ENCODE assay signal across 8 cellular contexts in genomic region chr4:113636877-113637276, GRCh38.
A peak's percentile ranks its signal among the peaks of the same experiment; 100 is the strongest.
DNase-seq lines count a peak whose midpoint lies in the region; ATAC-seq and TF ChIP-seq lines count a peak whose summit lies in the region.

No MANE protein-coding gene starts in this region.

- H3K27me3 ChIP-seq in heart left ventricle (no peaks in the 10 kb centered on the region), ascending aorta (no peaks in the 10 kb centered on the region), trophoblast cell (ENCODE audit: insufficient read depth, low read length) (no peaks in the 10 kb centered on the region)

- H2AFZ ChIP-seq in trophoblast cell (ENCODE audit: insufficient read depth, low read length, poor library complexity): no peak overlapping the region

- H3K36me3 ChIP-seq in heart left ventricle: no peaks in the 10 kb centered on the region
- H3K36me3 ChIP-seq in ascending aorta: no peaks in the 10 kb centered on the region
- no peaks in the 10 kb centered on the region for H3K36me3 ChIP-seq in trophoblast cell (ENCODE audit: control insufficient read depth in 1 of 2, insufficient read depth in 2 of 2, low read length in 2 of 2)

- H4K91ac ChIP-seq in trophoblast cell (ENCODE audit: low read depth, low read length): no peak overlapping the region

- H3K4ac ChIP-seq in trophoblast cell (ENCODE audit: low read depth, low read length): no peak overlapping the region

- H3K79me1 ChIP-seq in trophoblast cell (ENCODE audit: low read length): no peaks in the 10 kb centered on the region

- intact Hi-C loops in heart left ventricle (cut with DNase I) (loop anchor here in 6 of 10 donors (5.0 to 10.0 kb wide), 9 partner anchors 52 to 170 kb away; partner anchors contain the start of gene CAMK2D (in 3 of the 6)), Right ventricle myocardium superior (cut with DNase I) (no loop called here), ascending aorta (cut with DNase I) (no loop called here)

- ATAC-seq in heart left ventricle (peak in 1 of 4 donors; percentile 7), Right ventricle myocardium superior (ENCODE audit: poor library complexity) (no peak), GM19328 (IDR thresholded peaks at IDR 0.05; ENCODE audit: unreplicated experiment) (no peak), GM19463 (IDR thresholded peaks at IDR 0.05; ENCODE audit: unreplicated experiment) (no peak)

- TF ChIP-seq CTCF in heart left ventricle (IDR thresholded peaks at IDR 0.05) (no peak), ascending aorta (IDR thresholded peaks at IDR 0.05) (no peak)

- no peak overlapping the region for H3K14ac ChIP-seq in trophoblast cell (ENCODE audit: low read length)

- no peak overlapping the region for H2BK12ac ChIP-seq in trophoblast cell (ENCODE audit: low read length)

- H3K4me1 ChIP-seq in heart left ventricle: peaks cover 0 to 91% (median 72%) of the 10 kb centered on the region in 12 donors
- peaks cover 0 to 55% of the 10 kb centered on the region in 2 donors for H3K4me1 ChIP-seq in ascending aorta
- H3K4me1 ChIP-seq in trophoblast cell (ENCODE audit: control insufficient read depth in 1 of 2, insufficient read depth in 2 of 2, low read length in 2 of 2): no peaks in the 10 kb centered on the region

- H3K79me2 ChIP-seq in trophoblast cell (ENCODE audit: control insufficient read depth, insufficient read depth, low read length, poor library complexity): no peaks in the 10 kb centered on the region

- H3K4me3 ChIP-seq in heart left ventricle (no peak overlapping the region), ascending aorta (no peak overlapping the region), trophoblast cell (ENCODE audit: low read depth, low read length) (no peak overlapping the region)

- no peak overlapping the region for H2BK120ac ChIP-seq in trophoblast cell (ENCODE audit: insufficient read depth, low read length, poor library complexity)

- no peak for TF ChIP-seq POLR2A in heart left ventricle (IDR thresholded peaks at IDR 0.05)

- no peak overlapping the region for H2AK5ac ChIP-seq in trophoblast cell (ENCODE audit: low read length)

- peak overlapping the region; percentile 21 for H3K23ac ChIP-seq in trophoblast cell (ENCODE audit: low read length)

- H3K9me3 ChIP-seq in heart left ventricle (no peaks in the 10 kb centered on the region), ascending aorta (no peaks in the 10 kb centered on the region), trophoblast cell (ENCODE audit: insufficient read depth, low read depth, low read length) (no peaks in the 10 kb centered on the region)

- H3K18ac ChIP-seq in trophoblast cell (ENCODE audit: low read length): peak overlapping the region; percentile 35

- no peak overlapping the region for H3K4me2 ChIP-seq in trophoblast cell (ENCODE audit: low read length)

- H4K12ac ChIP-seq in trophoblast cell (ENCODE audit: low read depth, low read length): no peak overlapping the region

- DNase-seq in heart left ventricle (no peak), Right ventricle myocardium superior (no peak), NOMO-1 treated with DMSO at 0.1 percent for 48 hours (lab: John Stamatoyannopoulos, UW; ENCODE audit: unreplicated experiment) (peak; percentile 76), ascending aorta (ENCODE audit: low spot score in 2 of 2) (no peak), trophoblast cell (no peak), D341Med (ENCODE audit: low spot score) (no peak)

- H4K8ac ChIP-seq in trophoblast cell (ENCODE audit: low read depth, low read length): no peak overlapping the region

- H3K27ac ChIP-seq in heart left ventricle (peak overlapping the region; percentile 62 to 95 (median 77)), ascending aorta (peak overlapping the region; percentile 6 to 77), trophoblast cell (ENCODE audit: low read depth, low read length) (no peak overlapping the region)

- no peak overlapping the region for H3K9ac ChIP-seq in trophoblast cell (ENCODE audit: low read length)

- H2BK5ac ChIP-seq in trophoblast cell (ENCODE audit: low read depth, low read length, poor library complexity): no peak overlapping the region

Comparison
In these comparisons a context has a peak if more than half of its experiments do, and no peak if none do; other contexts are left out.
1. intact Hi-C loops: an anchor here in heart left ventricle (5.0 to 10.0 kb wide); none called in Right ventricle myocardium superior and ascending aorta.